In genomic region chr20:17538517-17539170, GRCh38 we compare ENCODE assay signal across 9 cellular contexts. TPM values are rescaled to one million over a fixed set of nuclear protein-coding genes. Genes with fewer than 3 reads are reported as not detected.
DNase-seq lines count a peak whose midpoint lies in the region; ATAC-seq and TF ChIP-seq lines count a peak whose summit lies in the region.
"Had no signal": no experiment of that assay in that cellular context is flagged by ENCODE, and none has a peak within 500 bp of the region (broad histone marks: within the 10 kb centered on the region; RNA-seq: fewer than 3 reads in every experiment).

No MANE protein-coding gene starts in this region.

- no peak for TF ChIP-seq POLR2A in transverse colon (IDR thresholded peaks at IDR 0.05)

- no peak overlapping the region for H2BK15ac ChIP-seq in mesendoderm (replicated peaks; ENCODE audit: low read depth)

- H3K36me3 ChIP-seq in rectal smooth muscle tissue (ENCODE audit: control insufficient read depth, insufficient read depth, low read length) (no peaks in the 10 kb centered on the region), mesendoderm (ENCODE audit: control insufficient read depth, insufficient read depth, low read length) (no peaks in the 10 kb centered on the region), transverse colon (no peaks in the 10 kb centered on the region)

- no peak overlapping the region for H3K4ac ChIP-seq in mesendoderm (ENCODE audit: low read depth, low read length)

- no peak overlapping the region for H2AK5ac ChIP-seq in mesendoderm (ENCODE audit: low read length)

- TF ChIP-seq EP300 in transverse colon (IDR thresholded peaks at IDR 0.05; ENCODE audit: low read depth) = no peak

- no peak overlapping the region for H3K23ac ChIP-seq in mesendoderm (ENCODE audit: low read length)

- H3K27me3 ChIP-seq in rectal smooth muscle tissue (ENCODE audit: control insufficient read depth, insufficient read depth, low read length) (no peaks in the 10 kb centered on the region), mesendoderm (ENCODE audit: insufficient read depth, low read length, poor library complexity) (no peaks in the 10 kb centered on the region), transverse colon (no peaks in the 10 kb centered on the region)

- no CpG with 5 or more reads among the region's 7 CpGs for WGBS in mesendoderm (ENCODE audit: extremely low coverage, insufficient coverage, low lambda C conversion rate)
- WGBS in transverse colon (ENCODE audit: low coverage in 1 of 2), 2 donors = 43 to 71% methylated on average over 4 to 7 of the region's 7 CpGs

- no peak overlapping the region for H2BK120ac ChIP-seq in mesendoderm (ENCODE audit: low read depth, low read length)

- no peak overlapping the region for H4K8ac ChIP-seq in mesendoderm (ENCODE audit: low read depth, low read length)

- in situ Hi-C loops in transverse colon (cut with MboI; ENCODE audit: low pct_ligation_motif_present in 1 of 4, low pct_unique_long_range_greater_than_20kb in 1 of 4, low sequenced_read_pairs in 3 of 4) = loop anchor here in 3 of 4 donors (5.0 to 25.0 kb wide), 3 partner anchors 84 to 349 kb away; no protein-coding TSS in a partner anchor

- no peak overlapping the region for H3K18ac ChIP-seq in mesendoderm (ENCODE audit: low read length)

- peak overlapping the region; percentile 16 for H3K27ac ChIP-seq in rectal smooth muscle tissue (ENCODE audit: low read depth, low read length)
- H3K27ac ChIP-seq in mesendoderm (ENCODE audit: low read depth, low read length) = no peak overlapping the region
- H3K27ac ChIP-seq in transverse colon = peak overlapping the region in 1 of 4 donors; percentile 50

- intact Hi-C loops in transverse colon (cut with DNase I; ENCODE audit: low total_unique reads) = loop anchor here (5.0 kb wide), 1 partner anchor 34 kb away; the partner anchor contains the start of gene DSTN

- peak; percentile 67 for ATAC-seq in HG02623 (IDR thresholded peaks at IDR 0.05; ENCODE audit: unreplicated experiment)

- H3K4me2 ChIP-seq in mesendoderm (ENCODE audit: low read length) = no peak overlapping the region

- no peaks in the 10 kb centered on the region for H3K79me2 ChIP-seq in mesendoderm (ENCODE audit: control insufficient read depth, insufficient read depth, low read length)

- no peaks in the 10 kb centered on the region for H3K79me1 ChIP-seq in mesendoderm (ENCODE audit: low read length)

- no peak overlapping the region for H3K9ac ChIP-seq in rectal smooth muscle tissue (ENCODE audit: low read length)
- H3K9ac ChIP-seq in mesendoderm (ENCODE audit: low read length) = no peak overlapping the region

- H3K9me3 ChIP-seq in transverse colon = no peaks in the 10 kb centered on the region

- no peak overlapping the region for H4K5ac ChIP-seq in mesendoderm (ENCODE audit: low read length)

- H3K4me3 ChIP-seq in rectal smooth muscle tissue (ENCODE audit: low read length) = no peak overlapping the region
- H3K4me3 ChIP-seq in mesendoderm (ENCODE audit: low read length) = no peak overlapping the region
- H3K4me3 ChIP-seq in transverse colon = no peak overlapping the region

- TF ChIP-seq CTCF in transverse colon (IDR thresholded peaks at IDR 0.05) = no peak

- H2BK5ac ChIP-seq in mesendoderm (ENCODE audit: low read length) = no peak overlapping the region

- H3K56ac ChIP-seq in mesendoderm (ENCODE audit: low read length) = no peak overlapping the region

- H3K4me1 ChIP-seq in rectal smooth muscle tissue (ENCODE audit: control insufficient read depth, insufficient read depth, low read length) (peaks cover 32% of the 10 kb centered on the region), mesendoderm (ENCODE audit: control insufficient read depth, low read depth, low read length) (peaks cover 1% of the 10 kb centered on the region), transverse colon (peaks cover 0 to 9% (median 4%) of the 10 kb centered on the region in 4 donors)

- DNase-seq in activated CD4-positive, alpha-beta T cell treated with anti-CD3 and anti-CD28 coated beads for 48 hours = peak; percentile 28
- DNase-seq in activated CD4-positive, alpha-beta T cell treated with anti-CD3 and anti-CD28 coated beads, Interleukin-2, amount 50 U/mL, for 1 hour = no peak
- peak; percentile 62 for DNase-seq in RKO (ENCODE audit: low spot score)
- DNase-seq in mesendoderm = no peak
- no peak for DNase-seq in HT-29 (ENCODE audit: low spot score)
- no peak for DNase-seq in transverse colon
- DNase-seq: activated CD8-positive, alpha-beta memory T cell treated with anti-CD3 and anti-CD28 coated beads, Interleukin-2, amount 50 U/mL, for 4 hours had no signal

RNA-seq across cellular contexts. Expression of gene BFSP1, which starts 7.5 kb away (rescaled TPM):
- 2.2 TPM for polyA plus RNA-seq in mesendoderm (2013, experiment 1 of 2)
- polyA plus RNA-seq in mesendoderm (2013, experiment 2 of 2) = 2.4 TPM
- 0.81 and 1.4 TPM in 2 replicates for total RNA-seq in HT-29 (2014; rRNA removed; shearing (Covaris generic))
- total RNA-seq in transverse colon = under 1 TPM in 3 of 4 donors, not detected in 1; 0.75 to 1.00 (median 0.82) TPM

RNA-seq across cellular contexts. Expression of gene DSTN, which starts 31.2 kb away (rescaled TPM):
- 278 TPM for polyA plus RNA-seq in mesendoderm (2013, experiment 1 of 2)
- 278 TPM for polyA plus RNA-seq in mesendoderm (2013, experiment 2 of 2)
- 91.7 and 98.4 TPM in 2 replicates for total RNA-seq in HT-29 (2014; rRNA removed; shearing (Covaris generic))
- total RNA-seq in transverse colon = 100 to 1,000 TPM; 280 to 589 (median 373) TPM

Comparison
In these comparisons a context has a peak if more than half of its experiments do, and no peak if none do; other contexts are left out.
1. DNase-seq: peak in activated CD4-positive, alpha-beta T cell treated with anti-CD3 and anti-CD28 coated beads for 48 hours (single experiment) and RKO (single experiment); none in activated CD4-positive, alpha-beta T cell treated with anti-CD3 and anti-CD28 coated beads, Interleukin-2, amount 50 U/mL, for 1 hour (single experiment), mesendoderm (single experiment), HT-29 (single experiment) and transverse colon (single experiment).